Comparison of ENCODE assay signal across 8 cellular contexts in genomic region chr11:12066799-12067508, GRCh38. TPM values are rescaled to one million over a fixed set of nuclear protein-coding genes. Genes with fewer than 3 reads are reported as not detected.
DNase-seq lines count a peak whose midpoint lies in the region; ATAC-seq lines count a peak whose summit lies in the region.

No MANE protein-coding gene starts in this region.

- no peaks in the 10 kb centered on the region for H3K9me3 ChIP-seq in HUES48 (ENCODE audit: control insufficient read depth, insufficient read depth, low read length)

- 29% methylated on average over 8 of the region's 8 CpGs for WGBS in urinary bladder

- CTCF ChIA-PET in activated CD4-positive, alpha-beta T cell treated with anti-CD3 and anti-CD28 coated beads, Interleukin-2, amount 10 ng/mL, durations not matched to agents 7 days and 5 days (lab: Charles Lee): interaction anchor here (0.9 to 1.6 kb wide), 4 partner anchors 14 to 215 kb away, joined by 3 to 4 read pairs (median 4); no protein-coding TSS in a partner anchor

- H3K27me3 Mint-ChIP-seq in activated T-helper 17 cell treated with anti-CD3 and anti-CD28 coated beads, Interleukin-2, amount 50 U/mL, for 72 hours: no peaks in the 10 kb centered on the region
- H3K27me3 Mint-ChIP-seq in activated CD4-positive, alpha-beta T cell treated with anti-CD3 and anti-CD28 coated beads, Interleukin-2, amount 10 ng/mL, durations not matched to agents 7 days and 5 days: no peaks in the 10 kb centered on the region

- no peak for ATAC-seq in activated T-helper 17 cell treated with anti-CD3 and anti-CD28 coated beads, Interleukin-2, amount 50 U/mL, for 72 hours (replicated peaks)
- ATAC-seq in left lobe of liver (peak; percentile 81), HG03342 (IDR thresholded peaks at IDR 0.05; ENCODE audit: unreplicated experiment) (no peak)

- H3K4me1 Mint-ChIP-seq in activated T-helper 17 cell treated with anti-CD3 and anti-CD28 coated beads, Interleukin-2, amount 50 U/mL, for 72 hours: no peaks in the 10 kb centered on the region
- peaks cover 8% of the 10 kb centered on the region for H3K4me1 Mint-ChIP-seq in activated CD4-positive, alpha-beta T cell treated with anti-CD3 and anti-CD28 coated beads, Interleukin-2, amount 10 ng/mL, durations not matched to agents 7 days and 5 days

- POLR2A ChIA-PET in activated CD4-positive, alpha-beta T cell treated with anti-CD3 and anti-CD28 coated beads, Interleukin-2, amount 10 ng/mL, durations not matched to agents 7 days and 5 days (lab: Charles Lee): no interaction called here

- no peak overlapping the region for H3K9ac ChIP-seq in HUES48 (ENCODE audit: low read depth, low read length)

- H3K27ac Mint-ChIP-seq in activated T-helper 17 cell treated with anti-CD3 and anti-CD28 coated beads, Interleukin-2, amount 50 U/mL, for 72 hours: peak overlapping the region; percentile 15
- H3K27ac Mint-ChIP-seq in activated CD4-positive, alpha-beta T cell treated with anti-CD3 and anti-CD28 coated beads, Interleukin-2, amount 10 ng/mL, durations not matched to agents 7 days and 5 days: no peak overlapping the region

- H3K4me1 ChIP-seq in HUES48 (ENCODE audit: control insufficient read depth, insufficient read depth, low read length) (peaks cover 18% of the 10 kb centered on the region), urinary bladder (ENCODE audit: insufficient read depth) (no peaks in the 10 kb centered on the region)

- H3K27me3 ChIP-seq in HUES48 (ENCODE audit: control insufficient read depth, insufficient read depth, low read length): no peaks in the 10 kb centered on the region

- H3K4me3 ChIP-seq in HUES48 (ENCODE audit: low read depth, low read length): no peak overlapping the region
- H3K4me3 ChIP-seq in urinary bladder (ENCODE audit: low read depth, low read length): no peak overlapping the region

- H3K4me3 Mint-ChIP-seq in activated T-helper 17 cell treated with anti-CD3 and anti-CD28 coated beads, Interleukin-2, amount 50 U/mL, for 72 hours: no peak overlapping the region
- H3K4me3 Mint-ChIP-seq in activated CD4-positive, alpha-beta T cell treated with anti-CD3 and anti-CD28 coated beads, Interleukin-2, amount 10 ng/mL, durations not matched to agents 7 days and 5 days: no peak overlapping the region

- H3K36me3 ChIP-seq in HUES48 (ENCODE audit: control insufficient read depth, insufficient read depth, low read length) (no peaks in the 10 kb centered on the region), urinary bladder (ENCODE audit: insufficient read depth) (no peaks in the 10 kb centered on the region)

- H3K9me3 Mint-ChIP-seq in activated T-helper 17 cell treated with anti-CD3 and anti-CD28 coated beads, Interleukin-2, amount 50 U/mL, for 72 hours: no peaks in the 10 kb centered on the region
- peaks cover 8% of the 10 kb centered on the region for H3K9me3 Mint-ChIP-seq in activated CD4-positive, alpha-beta T cell treated with anti-CD3 and anti-CD28 coated beads, Interleukin-2, amount 10 ng/mL, durations not matched to agents 7 days and 5 days

- H3K36me3 Mint-ChIP-seq in activated T-helper 17 cell treated with anti-CD3 and anti-CD28 coated beads, Interleukin-2, amount 50 U/mL, for 72 hours (ENCODE audit: low read depth): no peaks in the 10 kb centered on the region
- no peaks in the 10 kb centered on the region for H3K36me3 Mint-ChIP-seq in activated CD4-positive, alpha-beta T cell treated with anti-CD3 and anti-CD28 coated beads, Interleukin-2, amount 10 ng/mL, durations not matched to agents 7 days and 5 days (ENCODE audit: low read depth)

- H3K27ac ChIP-seq in HUES48 (ENCODE audit: low read depth, low read length): peak overlapping the region; percentile 62
- peak overlapping the region; percentile 69 for H3K27ac ChIP-seq in urinary bladder (ENCODE audit: low read depth)

- DNase-seq in A172 (ENCODE audit: low spot score): peak; percentile 87
- DNase-seq in left lobe of liver (ENCODE audit: low spot score): no peak
- no peak for DNase-seq in activated CD4-positive, alpha-beta T cell treated with anti-CD3 and anti-CD28 coated beads, Interleukin-2, amount 10 ng/mL, durations not matched to agents 7 days and 5 days
- no peak for DNase-seq in medulla oblongata (ENCODE audit: extremely low spot score)

RNA-seq across cellular contexts. Expression of gene MICAL2, which starts 43.4 kb away (rescaled TPM):
- 95.3 and 148 TPM in 2 replicates for total RNA-seq in A172 (2014; rRNA removed; shearing (Covaris generic))
- 100 to 1,000 TPM; 127 to 253 TPM for total RNA-seq in activated T-helper 17 cell treated with anti-CD3 and anti-CD28 coated beads, Interleukin-2, amount 50 U/mL, for 72 hours
- 47.8 TPM for total RNA-seq in left lobe of liver
- total RNA-seq in urinary bladder: 42.5 TPM
- 44.1 TPM for polyA plus RNA-seq in urinary bladder
- total RNA-seq in activated CD4-positive, alpha-beta T cell treated with anti-CD3 and anti-CD28 coated beads, Interleukin-2, amount 10 ng/mL, durations not matched to agents 7 days and 5 days: 10 to 100 TPM; 45.5 to 47.3 TPM

RNA-seq across cellular contexts. Expression of gene DKK3, which starts 58.5 kb away (rescaled TPM):
- total RNA-seq in A172 (2014; rRNA removed; shearing (Covaris generic)): 439 and 474 TPM in 2 replicates
- not detected for total RNA-seq in activated T-helper 17 cell treated with anti-CD3 and anti-CD28 coated beads, Interleukin-2, amount 50 U/mL, for 72 hours
- total RNA-seq in left lobe of liver: 5.5 TPM
- total RNA-seq in urinary bladder: 173 TPM
- 100 TPM for polyA plus RNA-seq in urinary bladder
- total RNA-seq in activated CD4-positive, alpha-beta T cell treated with anti-CD3 and anti-CD28 coated beads, Interleukin-2, amount 10 ng/mL, durations not matched to agents 7 days and 5 days: not detected

Comparison
In these comparisons a context has a peak if more than half of its experiments do, and no peak if none do; other contexts are left out.
1. RNA of gene DKK3, which starts 58.5 kb away (total RNA-seq): 439 to 474 TPM in A172 and 173 TPM in urinary bladder (single experiment); 5.5 TPM in left lobe of liver (single experiment), not detected in activated T-helper 17 cell treated with anti-CD3 and anti-CD28 coated beads, Interleukin-2, amount 50 U/mL, for 72 hours and not detected in activated CD4-positive, alpha-beta T cell treated with anti-CD3 and anti-CD28 coated beads, Interleukin-2, amount 10 ng/mL, durations not matched to agents 7 days and 5 days; every median in the first group is over 10 times any median in the second.